ENCODE assay signal across 1 cellular context in the genomic region with DNA sequence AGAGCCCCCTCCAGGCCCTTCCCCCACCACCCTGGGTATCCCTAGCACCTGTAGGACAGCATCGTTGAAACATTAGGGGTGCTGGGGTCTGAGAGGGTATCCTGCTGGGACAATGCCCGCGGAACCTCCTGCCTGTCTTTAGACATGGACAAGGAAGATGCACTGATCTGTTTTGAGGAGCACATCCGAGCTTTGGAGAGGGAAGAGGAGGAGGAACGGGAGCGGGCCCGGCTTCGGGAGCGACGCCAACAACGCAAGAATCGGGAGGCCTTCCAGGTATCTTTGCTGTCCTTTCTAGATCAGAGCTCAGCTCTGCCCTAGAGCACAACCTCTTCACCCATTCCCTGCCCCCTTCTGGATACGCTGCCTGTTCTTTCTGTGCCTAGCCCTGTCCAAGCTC.
A peak's percentile ranks its signal among the peaks of the same experiment; 100 is the strongest.
TF ChIP-seq lines count a peak whose summit lies in the region.

No MANE protein-coding gene starts in this region.

TF ChIP-seq in HepG2, 621 proteins besides CTCF, POLR2A, EP300 and RAD21:
- TF ChIP-seq SMYD3 (CRISPR knock-in tag; IDR thresholded peaks at IDR 0.05) (no peak), FLYWCH1 (CRISPR knock-in tag; IDR thresholded peaks at IDR 0.05) (0 out of 2 replicates have a peak, but pooled peaks have one; percentile 47), ZNF343 (CRISPR knock-in tag; IDR thresholded peaks at IDR 0.05) (no peak)
